In genomic region chr5:150000261-150000989, GRCh38 we compare ENCODE assay signal across 8 cellular contexts. TPM values are rescaled to one million over a fixed set of nuclear protein-coding genes. Genes with fewer than 3 reads are reported as not detected.
DNase-seq lines count a peak whose midpoint lies in the region; ATAC-seq and TF ChIP-seq lines count a peak whose summit lies in the region.

HMGXB3 (plus strand) TSS chr5:150000739; CDS start chr5:150004853, 4,114 bp downstream.
TIGD6 (minus strand) TSS chr5:150000654; CDS start chr5:149996348, 4,306 bp downstream.

- peak within 1 kb of the TSS; percentile 83 for H3K27ac ChIP-seq in angular gyrus (ENCODE audit: low read depth, low read length)
- H3K27ac ChIP-seq in right cardiac atrium (ENCODE audit: low read length): peak within 1 kb of the TSS; percentile 85
- H3K27ac ChIP-seq in uterus: peak within 1 kb of the TSS; percentile 87

- no peaks in the 10 kb centered on the region for H3K27me3 Mint-ChIP-seq in T-helper 1 cell treated with Interleukin-12 subunit alpha and Interleukin-12 subunit beta and Interleukin-4 antibody, amounts not matched to agents 30 μg/mL and 1 μg/mL, for 36 hours (ENCODE audit: low read depth)

- intact Hi-C loops in right cardiac atrium (cut with DNase I) (no loop called here), uterus (cut with DNase I; ENCODE audit: low total_unique reads) (no loop called here)

- no peaks in the 10 kb centered on the region for H3K36me3 ChIP-seq in uterus

- H3K4me1 ChIP-seq in right cardiac atrium (ENCODE audit: control insufficient read depth, insufficient read depth, low read length): peaks cover 7% of the 10 kb centered on the region
- H3K4me1 ChIP-seq in uterus: no peaks in the 10 kb centered on the region

- H3K9me3 Mint-ChIP-seq in T-helper 1 cell treated with Interleukin-12 subunit alpha and Interleukin-12 subunit beta and Interleukin-4 antibody, amounts not matched to agents 30 μg/mL and 1 μg/mL, for 36 hours: no peaks in the 10 kb centered on the region

- H3K27ac Mint-ChIP-seq in T-helper 1 cell treated with Interleukin-12 subunit alpha and Interleukin-12 subunit beta and Interleukin-4 antibody, amounts not matched to agents 30 μg/mL and 1 μg/mL, for 36 hours: peak within 1 kb of the TSS; percentile 98

- H3K4me3 ChIP-seq in right cardiac atrium (ENCODE audit: low read length) (peak within 1 kb of the TSS; percentile 88), uterus (peak within 1 kb of the TSS; percentile 61 to 81)

- peak within 1 kb of the TSS; percentile 95 for H3K4me3 Mint-ChIP-seq in T-helper 1 cell treated with Interleukin-12 subunit alpha and Interleukin-12 subunit beta and Interleukin-4 antibody, amounts not matched to agents 30 μg/mL and 1 μg/mL, for 36 hours

- H3K4me1 Mint-ChIP-seq in T-helper 1 cell treated with Interleukin-12 subunit alpha and Interleukin-12 subunit beta and Interleukin-4 antibody, amounts not matched to agents 30 μg/mL and 1 μg/mL, for 36 hours (ENCODE audit: low read depth): peaks cover 35% of the 10 kb centered on the region

- H3K9me3 ChIP-seq in right cardiac atrium (ENCODE audit: control insufficient read depth, low read length) (no peaks in the 10 kb centered on the region), uterus (no peaks in the 10 kb centered on the region)

- DNase-seq in NCI-H1694 (lab: John Stamatoyannopoulos, UW): peak; percentile 72
- peak; percentile 95 to 97 (median 96) for DNase-seq in right cardiac atrium
- DNase-seq in pulmonary artery endothelial cell (ENCODE audit: low read depth, low spot score): peak; percentile 78
- peak; percentile 90 to 93 for DNase-seq in uterus

- peak; percentile 90 for ATAC-seq in GM18498 (IDR thresholded peaks at IDR 0.05; ENCODE audit: unreplicated experiment)
- ATAC-seq in HG02885 (IDR thresholded peaks at IDR 0.05; ENCODE audit: poor library complexity, unreplicated experiment): peak; percentile 88
- peak; percentile 96 to 98 for ATAC-seq in right cardiac atrium

- H3K27me3 ChIP-seq in right cardiac atrium (ENCODE audit: control insufficient read depth, insufficient read depth) (no peaks in the 10 kb centered on the region), uterus (no peaks in the 10 kb centered on the region)

- H3K36me3 Mint-ChIP-seq in T-helper 1 cell treated with Interleukin-12 subunit alpha and Interleukin-12 subunit beta and Interleukin-4 antibody, amounts not matched to agents 30 μg/mL and 1 μg/mL, for 36 hours (ENCODE audit: low read depth): peaks cover 20% of the 10 kb centered on the region

- under 1% methylated on average over 72 of the region's 72 CpGs for WGBS in right cardiac atrium

- TF ChIP-seq POLR2A in uterus (IDR thresholded peaks at IDR 0.05): peak; percentile 62 to 83

- peak in 3 of 4 experiments; percentile 11 to 34 (median 29) for TF ChIP-seq CTCF in uterus (IDR thresholded peaks at IDR 0.05)

RNA-seq across cellular contexts. Expression of gene HMGXB3, which starts in this region (rescaled TPM):
- total RNA-seq in right cardiac atrium: 10 to 100 TPM; 14.2 to 19.6 (median 14.9) TPM
- polyA plus RNA-seq in right cardiac atrium: 9.3 TPM
- total RNA-seq in pulmonary artery endothelial cell: 25.4 and 29.2 TPM in 2 replicates
- total RNA-seq in uterus: 10 to 100 TPM; 19.0 to 43.4 (median 30.2) TPM

RNA-seq across cellular contexts. Expression of gene TIGD6, which starts in this region (rescaled TPM):
- total RNA-seq in right cardiac atrium: 1 to 10 TPM; 2.9 to 3.2 (median 3.2) TPM
- 3.2 TPM for polyA plus RNA-seq in right cardiac atrium
- 5.0 and 5.6 TPM in 2 replicates for total RNA-seq in pulmonary artery endothelial cell
- total RNA-seq in uterus: 1 to 10 TPM; 1.2 to 6.8 (median 2.7) TPM

Comparison
In these comparisons a context has a peak if more than half of its experiments do, and no peak if none do; other contexts are left out.
1. Peak in every context shown above with its lines: DNase-seq, ATAC-seq, H3K4me3 ChIP-seq and H3K27ac ChIP-seq.